In genomic region chr3:175940243-175940642, GRCh38 we compare ENCODE assay signal across 21 cellular contexts.
DNase-seq lines count a peak whose midpoint lies in the region; FAIRE-seq and TF ChIP-seq lines count a peak whose summit lies in the region.
"Had no signal": no experiment of that assay in that cellular context is flagged by ENCODE, and none has a peak within 500 bp of the region (broad histone marks: within the 10 kb centered on the region; RNA-seq: fewer than 3 reads in every experiment).

No MANE protein-coding gene starts in this region.

- H3K27ac Mint-ChIP-seq in glutamatergic neuron (ENCODE audit: unreplicated experiment): peak overlapping the region; percentile 10
- H3K27ac Mint-ChIP-seq: activated CD4-positive, alpha-beta T cell treated with anti-CD3 and anti-CD28 coated beads, Interleukin-2, amount 10 ng/mL, durations not matched to agents 24 days and 14 days; activated T-cell treated with anti-CD3 and anti-CD28 coated beads, Interleukin-2, amount 50 U/mL, for 72 hours; neural progenitor cell had no signal

- peaks cover 1% of the 10 kb centered on the region for H3K9me3 ChIP-seq in A673 (ENCODE audit: low read depth, low read length, poor library complexity, severe bottlenecking)

- CTCF ChIA-PET in A673 (lab: Charles Lee): no interaction called here

- TF ChIP-seq CTCF in A673 (conservative IDR thresholded peaks at IDR 0.05; ENCODE audit: low read depth, low read length): no peak
- no peak for TF ChIP-seq CTCF in glutamatergic neuron (IDR thresholded peaks at IDR 0.05; ENCODE audit: partially characterized antibody, unreplicated experiment)

- no peaks in the 10 kb centered on the region for H3K4me1 ChIP-seq in A673 (ENCODE audit: insufficient read depth, low read length, poor library complexity, severe bottlenecking)
- H3K4me1 ChIP-seq: adrenal gland, neural progenitor cell, sigmoid colon had no signal

- FAIRE-seq in RCC 7860 (lab: Jason Lieb, UNC): peak; percentile 29

- no peaks in the 10 kb centered on the region for H3K36me3 ChIP-seq in A673 (ENCODE audit: insufficient read depth, low read length, poor library complexity, severe bottlenecking)
- H3K36me3 ChIP-seq: adrenal gland, MG63, neural progenitor cell, sigmoid colon had no signal

- H3K4me3 ChIP-seq in A673 (ENCODE audit: low read depth, low read length, poor library complexity, severe bottlenecking): no peak overlapping the region
- H3K4me3 ChIP-seq: adrenal gland, lung, MG63, neural progenitor cell, sigmoid colon had no signal

- BruUV-seq in A673 (replicated peaks; lab: Mats Ljungman, UMichigan): no TSS peak

- intact Hi-C loops in A673 (cut with micrococcal nuclease; ENCODE audit: unreplicated experiment): no loop called here

- H3K27me3 Mint-ChIP-seq in glutamatergic neuron (ENCODE audit: unreplicated experiment): peaks cover 6% of the 10 kb centered on the region
- H3K27me3 Mint-ChIP-seq: activated CD4-positive, alpha-beta T cell treated with anti-CD3 and anti-CD28 coated beads, Interleukin-2, amount 10 ng/mL, durations not matched to agents 24 days and 14 days; stimulated activated naive CD8-positive, alpha-beta T cell treated with anti-CD3 and anti-CD28 coated beads, Interleukin-15, amount 100 ng/mL, for 72 hours had no signal

- peak; percentile 16 for DNase-seq in A673 (ENCODE audit: low spot score)
- DNase-seq in HCEC 1CT: peak; percentile 48
- peak; percentile 88 for DNase-seq in RCC 7860 (ENCODE audit: low spot score)
- DNase-seq in glutamatergic neuron: no peak
- no peak for DNase-seq in NCI-H1417 (lab: John Stamatoyannopoulos, UW)
- DNase-seq in occipital lobe (lab: John Stamatoyannopoulos, UW): no peak
- no peak for DNase-seq in SKM-1 (lab: John Stamatoyannopoulos, UW; ENCODE audit: unreplicated experiment)
- no peak for DNase-seq in SIG-M5 (lab: John Stamatoyannopoulos, UW)
- DNase-seq: activated CD4-positive, alpha-beta T cell treated with anti-CD3 and anti-CD28 coated beads, Interleukin-2, amount 10 ng/mL, durations not matched to agents 24 days and 14 days; activated T-cell treated with anti-CD3 and anti-CD28 coated beads, Interleukin-2, amount 50 U/mL, for 72 hours; adrenal gland; dermis blood vessel endothelial cell; MG63; NCI-H2029 treated with DMSO at 0.1 percent for 48 hours; NCI-H774; Right ventricle myocardium superior; sigmoid colon; stimulated activated naive CD8-positive, alpha-beta T cell treated with anti-CD3 and anti-CD28 coated beads, Interleukin-15, amount 100 ng/mL, for 72 hours; T-helper 9 cell had no signal

- peaks cover 7% of the 10 kb centered on the region for H3K4me1 Mint-ChIP-seq in glutamatergic neuron (ENCODE audit: low read depth, unreplicated experiment)
- H3K4me1 Mint-ChIP-seq: activated CD4-positive, alpha-beta T cell treated with anti-CD3 and anti-CD28 coated beads, Interleukin-2, amount 10 ng/mL, durations not matched to agents 24 days and 14 days; neural progenitor cell; stimulated activated naive CD8-positive, alpha-beta T cell treated with anti-CD3 and anti-CD28 coated beads, Interleukin-15, amount 100 ng/mL, for 72 hours had no signal

- no peak overlapping the region for H3K27ac ChIP-seq in A673 (ENCODE audit: low read depth, low read length, poor library complexity, severe bottlenecking)
- H3K27ac ChIP-seq: adrenal gland, neural progenitor cell, sigmoid colon had no signal

- H3K9me3 Mint-ChIP-seq in glutamatergic neuron (ENCODE audit: unreplicated experiment): peaks cover 9% of the 10 kb centered on the region

- no peaks in the 10 kb centered on the region for H3K27me3 ChIP-seq in A673 (replicated peaks; ENCODE audit: insufficient read depth, low read depth, low read length, poor library complexity)
- H3K27me3 ChIP-seq: adrenal gland, MG63, neural progenitor cell, sigmoid colon had no signal

- H3K36me3 Mint-ChIP-seq in glutamatergic neuron (ENCODE audit: unreplicated experiment): peaks cover 15% of the 10 kb centered on the region

- POLR2A ChIA-PET in A673 (lab: Charles Lee; ENCODE audit: low non-redundant PET): no interaction called here

- no peak overlapping the region for H3K4me3 Mint-ChIP-seq in glutamatergic neuron (ENCODE audit: unreplicated experiment)
- H3K4me3 Mint-ChIP-seq: activated CD4-positive, alpha-beta T cell treated with anti-CD3 and anti-CD28 coated beads, Interleukin-2, amount 10 ng/mL, durations not matched to agents 24 days and 14 days; activated T-cell treated with anti-CD3 and anti-CD28 coated beads, Interleukin-2, amount 50 U/mL, for 72 hours; neural progenitor cell; stimulated activated naive CD8-positive, alpha-beta T cell treated with anti-CD3 and anti-CD28 coated beads, Interleukin-15, amount 100 ng/mL, for 72 hours had no signal

Comparison
In these comparisons a context has a peak if more than half of its experiments do, and no peak if none do; other contexts are left out.
1. DNase-seq: peak in A673 (single experiment), HCEC 1CT (single experiment) and RCC 7860 (single experiment); none in glutamatergic neuron (single experiment), NCI-H1417 (0 of 3), occipital lobe (single experiment), SKM-1 (single experiment) and SIG-M5 (single experiment).